Comparison of ENCODE assay signal across 16 cellular contexts in the genomic region with DNA sequence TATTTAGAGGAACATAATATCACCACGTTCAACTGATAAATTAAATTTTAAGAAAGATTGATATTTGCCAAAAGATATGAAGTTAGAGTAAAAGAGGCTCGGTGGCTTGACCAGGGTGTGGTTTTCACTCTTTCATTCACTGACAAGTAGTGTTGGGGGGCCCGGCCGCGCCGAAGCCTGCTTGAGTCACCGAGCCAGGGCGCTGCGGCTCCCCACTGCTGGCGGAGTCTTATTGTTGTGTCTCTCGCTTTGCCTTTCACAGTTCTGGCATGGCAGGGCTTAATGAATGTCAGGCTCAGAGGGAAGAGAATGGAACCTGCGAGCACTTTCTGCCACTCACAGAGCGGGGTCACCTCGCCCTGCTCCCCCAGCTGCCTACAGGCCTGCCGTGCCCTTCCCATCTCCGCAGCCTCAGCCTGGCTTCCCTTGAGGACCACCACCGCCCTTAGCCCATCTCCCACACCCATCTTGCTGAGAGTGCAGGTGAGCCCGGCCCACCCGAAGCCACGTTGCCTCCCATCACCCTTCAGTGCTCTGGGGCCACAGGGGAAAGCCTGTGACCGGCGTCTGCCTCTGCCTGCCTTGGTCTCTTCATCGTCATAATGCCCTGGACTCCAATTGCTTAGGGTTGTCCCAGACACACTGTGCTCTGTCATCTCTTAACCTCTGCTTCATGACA.
A peak's percentile ranks its signal among the peaks of the same experiment; 100 is the strongest.
DNase-seq lines count a peak whose midpoint lies in the region; ATAC-seq and TF ChIP-seq lines count a peak whose summit lies in the region.
"Had no signal": no experiment of that assay in that cellular context is flagged by ENCODE, and none has a peak within 500 bp of the region (broad histone marks: within the 10 kb centered on the region; RNA-seq: fewer than 3 reads in every experiment).

No MANE protein-coding gene starts in this region.

- H3K4me3 ChIP-seq in neuronal stem cell (ENCODE audit: low read length in 2 of 2): no peak overlapping the region
- H3K4me3 ChIP-seq in SJCRH30: no peak overlapping the region
- H3K4me3 ChIP-seq in OCI-LY7 (ENCODE audit: low read depth, low read length, poor library complexity, severe bottlenecking): no peak overlapping the region
- H3K4me3 ChIP-seq: HAP-1 had no signal

- DNase-seq in natural killer cell treated with Interleukin-12 subunit alpha and Interleukin-12 subunit beta and Interleukin-15 and Interleukin-18, amount 100 ng/mL, for 72 hours (ENCODE audit: low spot score): no peak
- DNase-seq in natural killer cell: no peak
- DNase-seq in astrocyte of the hippocampus (ENCODE audit: low read depth, low spot score): peak; percentile 35
- DNase-seq in neuronal stem cell (ENCODE audit: low spot score): peak; percentile 21
- no peak for DNase-seq in mucosa of gallbladder (ENCODE audit: low spot score)
- no peak for DNase-seq in SJCRH30
- DNase-seq in OCI-LY7 (ENCODE audit: low spot score): no peak
- DNase-seq: CD8-positive, alpha-beta memory T cell; Kasumi-1; NCI-H1105 treated with DMSO at 0.1 percent for 48 hours; NCI-H187; NCI-H446; NCI-H748 treated with DMSO at 0.1 percent for 48 hours; SHP77 treated with DMSO at 0.1 percent for 48 hours had no signal

- no peak overlapping the region for H4K91ac ChIP-seq in neuronal stem cell (ENCODE audit: low read depth, low read length, poor library complexity)

- H3K36me3 Mint-ChIP-seq in natural killer cell treated with Interleukin-12 subunit alpha and Interleukin-12 subunit beta and Interleukin-15 and Interleukin-18, amount 100 ng/mL, for 72 hours: no peaks in the 10 kb centered on the region
- no peaks in the 10 kb centered on the region for H3K36me3 Mint-ChIP-seq in natural killer cell

- no peak overlapping the region for H3K4me3 Mint-ChIP-seq in natural killer cell treated with Interleukin-12 subunit alpha and Interleukin-12 subunit beta and Interleukin-15 and Interleukin-18, amount 100 ng/mL, for 72 hours
- H3K4me3 Mint-ChIP-seq in natural killer cell: no peak overlapping the region
- H3K4me3 Mint-ChIP-seq: CD8-positive, alpha-beta memory T cell had no signal

- H3K27ac Mint-ChIP-seq in natural killer cell treated with Interleukin-12 subunit alpha and Interleukin-12 subunit beta and Interleukin-15 and Interleukin-18, amount 100 ng/mL, for 72 hours: peak overlapping the region; percentile 50 to 76
- H3K27ac Mint-ChIP-seq in natural killer cell: no peak overlapping the region

- H2AFZ ChIP-seq in neuronal stem cell (ENCODE audit: low read length) (no peak overlapping the region), OCI-LY7 (ENCODE audit: low read length) (no peak overlapping the region)

- peaks cover 33 to 56% of the 10 kb centered on the region in 2 donors for H3K4me1 Mint-ChIP-seq in natural killer cell treated with Interleukin-12 subunit alpha and Interleukin-12 subunit beta and Interleukin-15 and Interleukin-18, amount 100 ng/mL, for 72 hours (ENCODE audit: low read depth in 2 of 2)
- peaks cover 23 to 31% of the 10 kb centered on the region in 2 donors for H3K4me1 Mint-ChIP-seq in natural killer cell

- ATAC-seq in natural killer cell treated with Interleukin-12 subunit alpha and Interleukin-12 subunit beta and Interleukin-15 and Interleukin-18, amount 100 ng/mL, for 72 hours: no peak
- no peak for ATAC-seq in natural killer cell
- ATAC-seq: Panc1 had no signal

- no peaks in the 10 kb centered on the region for H3K79me1 ChIP-seq in neuronal stem cell (ENCODE audit: low read depth, low read length)

- no peak overlapping the region for H3K23ac ChIP-seq in neuronal stem cell (ENCODE audit: low read depth, low read length, poor library complexity)

- H3K9me3 ChIP-seq in neuronal stem cell (replicated peaks in 1 of 2; ENCODE audit: control insufficient read depth in 2 of 2, insufficient read depth in 1 of 2, low read depth in 1 of 2, low read length in 2 of 2) (no peaks in the 10 kb centered on the region), SJCRH30 (replicated peaks) (no peaks in the 10 kb centered on the region), OCI-LY7 (ENCODE audit: low read length) (no peaks in the 10 kb centered on the region)
- H3K9me3 ChIP-seq: HAP-1 had no signal

- H4K20me1 ChIP-seq in OCI-LY7 (ENCODE audit: insufficient read depth, low read length): no peaks in the 10 kb centered on the region; the same call in 1 of the 2 replicates

- no CpG with 5 or more reads among the region's 23 CpGs for WGBS in neuronal stem cell (ENCODE audit: extremely low coverage in 2 of 2, insufficient read length in 2 of 2, insufficient replicate concordance in 1 of 2), 2 donors

- no peak overlapping the region for H3K27ac ChIP-seq in neuronal stem cell (replicated peaks; ENCODE audit: low read length)
- H3K27ac ChIP-seq in SJCRH30: no peak overlapping the region
- H3K27ac ChIP-seq in OCI-LY7 (ENCODE audit: low read depth, low read length, poor library complexity, severe bottlenecking): no peak overlapping the region

- H3K4me1 ChIP-seq in neuronal stem cell (ENCODE audit: control insufficient read depth in 2 of 2, insufficient read depth in 1 of 2, low read depth in 1 of 2, low read length in 2 of 2) (peaks cover 0 to 10% of the 10 kb centered on the region in 2 donors), SJCRH30 (no peaks in the 10 kb centered on the region), OCI-LY7 (ENCODE audit: insufficient read depth, low read length, poor library complexity, severe bottlenecking) (peaks cover 45% of the 10 kb centered on the region)
- H3K4me1 ChIP-seq: HAP-1 had no signal

- no peak overlapping the region for H4K8ac ChIP-seq in neuronal stem cell (ENCODE audit: low read depth, low read length)

- H3K9ac ChIP-seq in neuronal stem cell (ENCODE audit: low read depth, low read length, poor library complexity): no peak overlapping the region

- no peak overlapping the region for H2BK15ac ChIP-seq in neuronal stem cell (ENCODE audit: low read length)

- no peaks in the 10 kb centered on the region for H3K9me2 ChIP-seq in OCI-LY7 (ENCODE audit: insufficient read depth, low read length)

- H3K27me3 ChIP-seq in neuronal stem cell (ENCODE audit: control insufficient read depth in 3 of 3, insufficient read depth in 3 of 3, low read depth in 1 of 3, low read length in 3 of 3) (no peaks in the 10 kb centered on the region), SJCRH30 (no peaks in the 10 kb centered on the region)

- H3K4me2 ChIP-seq in neuronal stem cell (ENCODE audit: insufficient read depth, low read length, poor library complexity, severe bottlenecking) (no peak overlapping the region), OCI-LY7 (ENCODE audit: low read length) (no peak overlapping the region)

- no TSS peak for BruUV-seq in OCI-LY7 (replicated peaks; lab: Mats Ljungman, UMichigan)

- TF ChIP-seq CTCF in natural killer cell (IDR thresholded peaks at IDR 0.05) (no peak), OCI-LY7 (conservative IDR thresholded peaks at IDR 0.05; ENCODE audit: low read length) (no peak)

- no peaks in the 10 kb centered on the region for H3K27me3 Mint-ChIP-seq in natural killer cell treated with Interleukin-12 subunit alpha and Interleukin-12 subunit beta and Interleukin-15 and Interleukin-18, amount 100 ng/mL, for 72 hours
- H3K27me3 Mint-ChIP-seq in natural killer cell (ENCODE audit: low read depth in 2 of 2): no peaks in the 10 kb centered on the region
- H3K27me3 Mint-ChIP-seq: CD8-positive, alpha-beta memory T cell had no signal

- H2AK5ac ChIP-seq in neuronal stem cell (ENCODE audit: low read depth, low read length): no peak overlapping the region

- peak overlapping the region; percentile 84 for H3K18ac ChIP-seq in neuronal stem cell (ENCODE audit: low read length)

- peak overlapping the region; percentile 76 for H2BK12ac ChIP-seq in neuronal stem cell (ENCODE audit: low read length)

- no peaks in the 10 kb centered on the region for H3K9me3 Mint-ChIP-seq in natural killer cell treated with Interleukin-12 subunit alpha and Interleukin-12 subunit beta and Interleukin-15 and Interleukin-18, amount 100 ng/mL, for 72 hours
- H3K9me3 Mint-ChIP-seq in natural killer cell: no peaks in the 10 kb centered on the region
- H3K9me3 Mint-ChIP-seq: CD8-positive, alpha-beta memory T cell had no signal

- H3K79me2 ChIP-seq in OCI-LY7 (ENCODE audit: insufficient read depth, low read depth, low read length): no peaks in the 10 kb centered on the region

- H3K36me3 ChIP-seq in neuronal stem cell (replicated peaks in 1 of 2; ENCODE audit: control insufficient read depth in 2 of 2, insufficient read depth in 2 of 2, low read length in 2 of 2): no peaks in the 10 kb centered on the region
- H3K36me3 ChIP-seq in SJCRH30: no peaks in the 10 kb centered on the region
- no peaks in the 10 kb centered on the region for H3K36me3 ChIP-seq in OCI-LY7 (ENCODE audit: insufficient read depth, low read length)
- H3K36me3 ChIP-seq: HAP-1 had no signal

- POLR2A ChIA-PET in OCI-LY7 (lab: Charles Lee): interaction anchor here (0.9 to 2.3 kb wide), 3 partner anchors 10 to 21 kb away, joined by 3 to 11 read pairs (median 3); no protein-coding TSS in a partner anchor

- H3K4ac ChIP-seq in neuronal stem cell (ENCODE audit: low read length): no peak overlapping the region

- H2BK120ac ChIP-seq in neuronal stem cell (ENCODE audit: low read depth, low read length): no peak overlapping the region

- H2BK5ac ChIP-seq in neuronal stem cell (ENCODE audit: low read length): peak overlapping the region; percentile 10

- H3K14ac ChIP-seq in neuronal stem cell (ENCODE audit: low read length): no peak overlapping the region

- intact Hi-C loops in natural killer cell (cut with micrococcal nuclease) (no loop called here), OCI-LY7 (cut with micrococcal nuclease; ENCODE audit: unreplicated experiment) (no loop called here)

- CTCF ChIA-PET in OCI-LY7 (lab: Charles Lee; ENCODE audit: unreplicated experiment): no interaction called here

Comparison
In these comparisons a context has a peak if more than half of its experiments do, and no peak if none do; other contexts are left out.
1. H3K27ac Mint-ChIP-seq: peak in natural killer cell treated with Interleukin-12 subunit alpha and Interleukin-12 subunit beta and Interleukin-15 and Interleukin-18, amount 100 ng/mL, for 72 hours (2 of 2); none in natural killer cell (0 of 2).
2. DNase-seq: peak in astrocyte of the hippocampus (single experiment) and neuronal stem cell (single experiment); none in natural killer cell treated with Interleukin-12 subunit alpha and Interleukin-12 subunit beta and Interleukin-15 and Interleukin-18, amount 100 ng/mL, for 72 hours (single experiment), natural killer cell (single experiment), mucosa of gallbladder (single experiment), SJCRH30 (0 of 2) and OCI-LY7 (single experiment).